In genomic region chr10:68955786-68956532, GRCh38 we compare ENCODE assay signal across 8 cellular contexts. TPM values are rescaled to one million over a fixed set of nuclear protein-coding genes. Genes with fewer than 3 reads are reported as not detected.
DNase-seq lines count a peak whose midpoint lies in the region; TF ChIP-seq lines count a peak whose summit lies in the region.

Gene DDX21, plus strand, starts transcription at chr10:68956170. Its CDS starts 56 bp downstream, at chr10:68956226.

- H3K36me3 ChIP-seq in GM06990 (ENCODE audit: control insufficient read depth, insufficient read depth, low read length): peaks cover 4% of the 10 kb centered on the region
- H3K36me3 ChIP-seq in suprapubic skin: peaks cover 10% of the 10 kb centered on the region

- H3K4me3 ChIP-seq in GM06990 (replicated peaks; ENCODE audit: low read depth, low read length): peak within 1 kb of the TSS; percentile 89
- H3K4me3 ChIP-seq in HFF-Myc (replicated peaks; ENCODE audit: low read depth, low read length): peak within 1 kb of the TSS; percentile 73
- H3K4me3 ChIP-seq in suprapubic skin: peak within 1 kb of the TSS; percentile 79

- H3K27ac ChIP-seq in suprapubic skin: peak within 1 kb of the TSS; percentile 93

- CTCF ChIA-PET in activated naive CD4-positive, alpha-beta T cell treated with anti-CD3 and anti-CD28 coated beads for 36 hours (lab: Charles Lee): interaction anchor here (0.6 to 1.9 kb wide), 12 partner anchors 14 to 225 kb away, joined by 3 to 10 read pairs (median 4); no protein-coding TSS in a partner anchor

- DNase-seq in GM06990 (ENCODE audit: extremely low read depth, insufficient read length) (peak; percentile 84), HFF-Myc (ENCODE audit: extremely low read depth, low read depth) (peak; percentile 76), MV-4-11 (lab: John Stamatoyannopoulos, UW) (peak; percentile 94), SK-MEL-5 (ENCODE audit: low read depth, low spot score) (peak; percentile 92), germinal center (ENCODE audit: low spot score) (peak; percentile 95), nucleus accumbens (lab: John Stamatoyannopoulos, UW) (peak; percentile 42 to 96 (median 86)), suprapubic skin (ENCODE audit: low spot score in 2 of 2) (peak; percentile 95)
- peak; percentile 94 for DNase-seq in activated naive CD4-positive, alpha-beta T cell treated with anti-CD3 and anti-CD28 coated beads for 36 hours

- peak within 1 kb of the TSS; percentile 100 for H3K4me3 Mint-ChIP-seq in activated naive CD4-positive, alpha-beta T cell treated with anti-CD3 and anti-CD28 coated beads for 36 hours

- H3K4me1 Mint-ChIP-seq in activated naive CD4-positive, alpha-beta T cell treated with anti-CD3 and anti-CD28 coated beads for 36 hours (ENCODE audit: low read depth): peaks cover 44% of the 10 kb centered on the region

- peak within 1 kb of the TSS; percentile 100 for H3K27ac Mint-ChIP-seq in activated naive CD4-positive, alpha-beta T cell treated with anti-CD3 and anti-CD28 coated beads for 36 hours

- no peaks in the 10 kb centered on the region for H3K27me3 Mint-ChIP-seq in activated naive CD4-positive, alpha-beta T cell treated with anti-CD3 and anti-CD28 coated beads for 36 hours (ENCODE audit: low read depth)

- in situ Hi-C loops in SK-MEL-5 (cut with HindIII; ENCODE audit: low pct_unique_long_range_greater_than_20kb, low sequenced_read_pairs): no loop called here

- intact Hi-C loops in activated naive CD4-positive, alpha-beta T cell treated with anti-CD3 and anti-CD28 coated beads for 36 hours (cut with micrococcal nuclease): loop anchor here (1.0 to 5.0 kb wide), 9 partner anchors 32 to 452 kb away; partner anchors contain the start of genes CCAR1, DDX50 and KIFBP

- peaks cover 24% of the 10 kb centered on the region for H3K4me1 ChIP-seq in suprapubic skin

- under 1% methylated on average over 24 of the region's 57 CpGs for WGBS in suprapubic skin

- H3K9me3 Mint-ChIP-seq in activated naive CD4-positive, alpha-beta T cell treated with anti-CD3 and anti-CD28 coated beads for 36 hours: no peaks in the 10 kb centered on the region

- H3K9me3 ChIP-seq in suprapubic skin: no peaks in the 10 kb centered on the region

- no peak for TF ChIP-seq EP300 in suprapubic skin (IDR thresholded peaks at IDR 0.05)

- H3K27me3 ChIP-seq in GM06990 (replicated peaks; ENCODE audit: control insufficient read depth, insufficient read depth, low read length) (no peaks in the 10 kb centered on the region), suprapubic skin (no peaks in the 10 kb centered on the region)

- peak in 1 of 2 donors; percentile 83 for TF ChIP-seq POLR2A in suprapubic skin (IDR thresholded peaks at IDR 0.05)

- TF ChIP-seq CTCF in GM06990 (IDR thresholded peaks at IDR 0.05; ENCODE audit: insufficient read depth, low read length, poor library complexity, severe bottlenecking) (peak; percentile 63), HFF-Myc (IDR thresholded peaks at IDR 0.05; ENCODE audit: low read depth, low read length, missing control alignments) (no peak), suprapubic skin (IDR thresholded peaks at IDR 0.05) (peak in 1 of 2 donors; percentile 63)

- peaks cover 45% of the 10 kb centered on the region for H3K36me3 Mint-ChIP-seq in activated naive CD4-positive, alpha-beta T cell treated with anti-CD3 and anti-CD28 coated beads for 36 hours (ENCODE audit: low read depth)

RNA-seq across cellular contexts. Expression of gene DDX21, which starts in this region (rescaled TPM):
- 93.1 and 99.2 TPM in 2 replicates for total RNA-seq in SK-MEL-5 (2014; rRNA removed; shearing (Covaris generic))
- polyA plus RNA-seq in SK-MEL-5 (2015; cell fraction: cytosol; rRNA removed): 75.3 and 91.7 TPM in 2 replicates
- polyA plus RNA-seq in SK-MEL-5 (2015; cell fraction: nucleus; rRNA removed): 51.4 and 70.1 TPM in 2 replicates
- 100 to 1,000 TPM; 155 to 164 TPM for total RNA-seq in activated naive CD4-positive, alpha-beta T cell treated with anti-CD3 and anti-CD28 coated beads for 36 hours
- total RNA-seq in suprapubic skin: 10 to 100 TPM; 35.4 to 84.4 (median 58.5) TPM

Comparison
In these comparisons a context has a peak if more than half of its experiments do, and no peak if none do; other contexts are left out.
1. Peak in every context shown above with its lines: DNase-seq, H3K4me3 ChIP-seq and H3K27ac ChIP-seq.